ENCODE assay signal across 1 cellular context in genomic region chr17:76671123-76671911, GRCh38.
TF ChIP-seq lines count a peak whose summit lies in the region.

No MANE protein-coding gene starts in this region.

TF ChIP-seq in HepG2, 621 proteins besides CTCF, POLR2A, EP300 and RAD21 (continued from another document):
- TF ChIP-seq ZNF567 (CRISPR knock-in tag; IDR thresholded peaks at IDR 0.05; ENCODE audit: borderline replicate concordance) = no peak
- peak; percentile 72; the same call in 1 of the 2 replicates for TF ChIP-seq MXD4 (CRISPR knock-in tag; IDR thresholded peaks at IDR 0.05)
- no peak; the same call in 1 of the 2 replicates for TF ChIP-seq NR2F6 (IDR thresholded peaks at IDR 0.05)
- TF ChIP-seq NR2F6 (CRISPR knock-in tag; IDR thresholded peaks at IDR 0.05) = peak; percentile 45
- TF ChIP-seq RERE (CRISPR knock-in tag; IDR thresholded peaks at IDR 0.05; ENCODE audit: low read depth) = no peak; the same call in none of the 2 replicates
- no peak for TF ChIP-seq ZNF180 (CRISPR knock-in tag; IDR thresholded peaks at IDR 0.05; ENCODE audit: borderline replicate concordance, low read depth)
- TF ChIP-seq MEF2D (CRISPR knock-in tag; IDR thresholded peaks at IDR 0.05) = peak; percentile 74
- TF ChIP-seq ZNF414 (CRISPR knock-in tag; IDR thresholded peaks at IDR 0.05) = peak; percentile 68; the same call in 1 of the 2 replicates
- TF ChIP-seq BCLAF1 (IDR thresholded peaks at IDR 0.05) = no peak
- peak; percentile 39 for TF ChIP-seq XRCC5 (optimal IDR thresholded peaks at IDR 0.05; ENCODE audit: low read length)
- TF ChIP-seq LBX2 (CRISPR knock-in tag; IDR thresholded peaks at IDR 0.05; ENCODE audit: borderline replicate concordance) = no peak
- no peak for TF ChIP-seq FLYWCH1 (CRISPR knock-in tag; IDR thresholded peaks at IDR 0.05)
- TF ChIP-seq DBP (CRISPR knock-in tag; IDR thresholded peaks at IDR 0.05; ENCODE audit: not compliant biosample characterization) = no peak
- 0 out of 2 replicates have a peak, but pooled peaks have one; percentile 55 for TF ChIP-seq ZNF737 (CRISPR knock-in tag; IDR thresholded peaks at IDR 0.05; ENCODE audit: borderline replicate concordance)
- peak; percentile 17; the same call in 1 of the 2 replicates for TF ChIP-seq ARNTL (CRISPR knock-in tag; IDR thresholded peaks at IDR 0.05)
- TF ChIP-seq ZNF768 (CRISPR knock-in tag; IDR thresholded peaks at IDR 0.05) = no peak
- peak; percentile 36; the same call in 1 of the 2 replicates for TF ChIP-seq NR2C2 (CRISPR knock-in tag; IDR thresholded peaks at IDR 0.05; ENCODE audit: borderline replicate concordance)
- no peak for TF ChIP-seq ZUFSP (CRISPR knock-in tag; IDR thresholded peaks at IDR 0.05; ENCODE audit: borderline replicate concordance)
- TF ChIP-seq TOPORS (CRISPR knock-in tag; IDR thresholded peaks at IDR 0.05) = 0 out of 2 replicates have a peak, but pooled peaks have one; percentile 77
- TF ChIP-seq RARA (CRISPR knock-in tag; IDR thresholded peaks at IDR 0.05) = peak; percentile 69
- TF ChIP-seq MATR3 (CRISPR knock-in tag; IDR thresholded peaks at IDR 0.05) = peak; percentile 68; the same call in 1 of the 2 replicates
- TF ChIP-seq PPARG (CRISPR knock-in tag; conservative IDR thresholded peaks at IDR 0.05) = no peak; the same call in 1 of the 2 replicates
- peak; percentile 80 for TF ChIP-seq MAX (IDR thresholded peaks at IDR 0.05)
- no peak for TF ChIP-seq U2AF2 (IDR thresholded peaks at IDR 0.05; ENCODE audit: low read depth, low read length)
- TF ChIP-seq CREB1 (IDR thresholded peaks at IDR 0.05) = peak; percentile 90
- TF ChIP-seq CREB1 (CRISPR knock-in tag; IDR thresholded peaks at IDR 0.05) = peak; percentile 89
- no peak for TF ChIP-seq ZBTB2 (CRISPR knock-in tag; IDR thresholded peaks at IDR 0.05; ENCODE audit: low read depth)
- TF ChIP-seq TFE3 (CRISPR knock-in tag; IDR thresholded peaks at IDR 0.05) = no peak; the same call in 1 of the 2 replicates
- TF ChIP-seq NR0B2 (CRISPR knock-in tag; IDR thresholded peaks at IDR 0.05) = 0 out of 2 replicates have a peak, but pooled peaks have one; percentile 70
- TF ChIP-seq ZNF496 (CRISPR knock-in tag; IDR thresholded peaks at IDR 0.05; ENCODE audit: insufficient replicate concordance) = no peak
- peak; percentile 96 for TF ChIP-seq ZFY (CRISPR knock-in tag; IDR thresholded peaks at IDR 0.05)
- TF ChIP-seq REST (IDR thresholded peaks at IDR 0.05; ENCODE audit: borderline replicate concordance in 1 of 2, low read depth in 1 of 2, low read length in 2 of 2) = no peak
TF ChIP-seq in HepG2: peak in this region for 341.
